9 cellular contexts compared by ENCODE assay signal in genomic region chr17:57899391-57899790, GRCh38. TPM values are rescaled to one million over a fixed set of nuclear protein-coding genes. Genes with fewer than 3 reads are reported as not detected.
A peak's percentile ranks its signal among the peaks of the same experiment; 100 is the strongest.
DNase-seq lines count a peak whose midpoint lies in the region; ATAC-seq, FAIRE-seq and TF ChIP-seq lines count a peak whose summit lies in the region.
"Had no signal": no experiment of that assay in that cellular context is flagged by ENCODE, and none has a peak within 500 bp of the region (broad histone marks: within the 10 kb centered on the region; RNA-seq: fewer than 3 reads in every experiment).

No MANE protein-coding gene starts in this region.

- intact Hi-C loops in Calu3 (cut with micrococcal nuclease; ENCODE audit: unreplicated experiment), result no loop called here

- H3K4me1 ChIP-seq in RWPE2 (ENCODE audit: insufficient read depth, poor library complexity, severe bottlenecking) (peaks cover 57% of the 10 kb centered on the region), rectal smooth muscle tissue (ENCODE audit: control insufficient read depth, insufficient read depth, low read length) (peaks cover 82% of the 10 kb centered on the region)

- H3K4me3 ChIP-seq in RWPE2 (ENCODE audit: severe bottlenecking) (no peak overlapping the region), rectal smooth muscle tissue (ENCODE audit: low read length) (peak overlapping the region; percentile 0)

- peak overlapping the region; percentile 21 for H3K4me3 Mint-ChIP-seq in Calu3 (ENCODE audit: low read depth, unreplicated experiment)
- H3K4me3 Mint-ChIP-seq: stimulated activated naive B cell treated with anti-CD40 and anti-IgM and Interleukin-4, amounts not matched to agents 10 μg/mL and 1 μg/mL and 100 μg/mL, for 72 hours had no signal

- H3K9me3 Mint-ChIP-seq in Calu3 (ENCODE audit: low read depth, unreplicated experiment), result no peaks in the 10 kb centered on the region
- H3K9me3 Mint-ChIP-seq: stimulated activated naive B cell treated with anti-CD40 and anti-IgM and Interleukin-4, amounts not matched to agents 10 μg/mL and 1 μg/mL and 100 μg/mL, for 72 hours had no signal

- no peaks in the 10 kb centered on the region for H3K9me3 ChIP-seq in RWPE2 (ENCODE audit: severe bottlenecking)

- ATAC-seq in RWPE2 (ENCODE audit: low read depth), result no peak
- ATAC-seq: stimulated activated naive B cell treated with anti-CD40 and anti-IgM and Interleukin-4, amounts not matched to agents 10 μg/mL and 1 μg/mL and 100 μg/mL, for 72 hours had no signal

- no peak for TF ChIP-seq CTCF in Calu3 (IDR thresholded peaks at IDR 0.05; ENCODE audit: unreplicated experiment)
- TF ChIP-seq CTCF in RWPE2 (IDR thresholded peaks at IDR 0.05; ENCODE audit: poor library complexity, severe bottlenecking), result no peak

- H3K27me3 ChIP-seq in RWPE2 (ENCODE audit: insufficient read depth, poor library complexity, severe bottlenecking) (no peaks in the 10 kb centered on the region), rectal smooth muscle tissue (ENCODE audit: control insufficient read depth, insufficient read depth, low read length) (no peaks in the 10 kb centered on the region)

- H3K27ac ChIP-seq in RWPE2 (ENCODE audit: poor library complexity, severe bottlenecking), result peak overlapping the region; percentile 89
- H3K27ac ChIP-seq in rectal smooth muscle tissue (ENCODE audit: low read depth, low read length), result peak overlapping the region; percentile 92

- BruUV-seq in Calu3 (replicated peaks; lab: Mats Ljungman, UMichigan), result no TSS peak

- FAIRE-seq in urothelium cell line (lab: Jason Lieb, UNC), result no peak

- CTCF ChIA-PET in Calu3 (lab: Charles Lee), result interaction anchor here (0.7 to 1.9 kb wide), 3 partner anchors 15 to 24 kb away, joined by 3 to 6 read pairs (median 3); no protein-coding TSS in a partner anchor

- no peak overlapping the region for H3K9ac ChIP-seq in rectal smooth muscle tissue (ENCODE audit: low read length)

- H3K27me3 Mint-ChIP-seq in Calu3 (ENCODE audit: unreplicated experiment), result no peaks in the 10 kb centered on the region

- peaks cover 15% of the 10 kb centered on the region for H3K36me3 Mint-ChIP-seq in Calu3 (ENCODE audit: insufficient read depth, unreplicated experiment)
- H3K36me3 Mint-ChIP-seq: stimulated activated naive B cell treated with anti-CD40 and anti-IgM and Interleukin-4, amounts not matched to agents 10 μg/mL and 1 μg/mL and 100 μg/mL, for 72 hours had no signal

- no peaks in the 10 kb centered on the region for H3K36me3 ChIP-seq in RWPE2 (ENCODE audit: low read depth)
- no peaks in the 10 kb centered on the region for H3K36me3 ChIP-seq in rectal smooth muscle tissue (ENCODE audit: control insufficient read depth, insufficient read depth, low read length)

- DNase-seq in Calu3 (no peak), RWPE2 (ENCODE audit: low spot score) (no peak), foreskin melanocyte (peak; percentile 77), NCI-H2029 treated with DMSO at 0.1 percent for 48 hours (lab: John Stamatoyannopoulos, UW) (no peak), NCI-H2196 (lab: John Stamatoyannopoulos, UW; ENCODE audit: unreplicated experiment) (no peak), urothelium cell line (ENCODE audit: low spot score) (no peak)
- no peak for DNase-seq in stimulated activated CD8-positive, alpha-beta memory T cell treated with anti-CD3 and anti-CD28 coated beads, Interleukin-4, amount 100 ng/mL, for 48 hours
- DNase-seq: stimulated activated naive B cell treated with anti-CD40 and anti-IgM and Interleukin-4, amounts not matched to agents 10 μg/mL and 1 μg/mL and 100 μg/mL, for 72 hours had no signal

- H3K4me1 Mint-ChIP-seq in Calu3 (ENCODE audit: low read depth, unreplicated experiment), result peaks cover 49% of the 10 kb centered on the region

- peak overlapping the region; percentile 73 for H3K27ac Mint-ChIP-seq in Calu3 (ENCODE audit: unreplicated experiment)

RNA-seq across cellular contexts. Expression of gene MRPS23, which starts 49.5 kb away (rescaled TPM):
- 38.1 and 49.0 TPM in 2 replicates for total RNA-seq in Calu3 (2022)

RNA-seq across cellular contexts. Expression of gene CUEDC1, which starts 55.8 kb away (rescaled TPM):
- 30.9 and 34.7 TPM in 2 replicates for total RNA-seq in Calu3 (2022)
